In genomic region chr4:189825466-189825865, GRCh38 we compare ENCODE assay signal across 25 cellular contexts.
"Had no signal": no experiment of that assay in that cellular context is flagged by ENCODE, and none has a peak within 500 bp of the region (broad histone marks: within the 10 kb centered on the region; RNA-seq: fewer than 3 reads in every experiment).

No MANE protein-coding gene starts in this region.

- H3K4me1 ChIP-seq: colonic mucosa, esophagus muscularis mucosa, esophagus squamous epithelium, foreskin keratinocyte, gastrocnemius medialis, gastroesophageal sphincter, heart right ventricle had no signal

- H3K4me3 Mint-ChIP-seq: dendritic cell treated with granulocyte-macrophage colony-stimulating factor and Interleukin-4, amounts not matched to agents 40 ng/mL and 50 ng/mL, for 4 days; effector memory CD8-positive, alpha-beta T cell; endodermal cell had no signal

- H3K36me3 ChIP-seq: colonic mucosa, esophagus muscularis mucosa, esophagus squamous epithelium, gastrocnemius medialis, gastroesophageal sphincter, heart left ventricle, heart right ventricle had no signal

- H3K27me3 Mint-ChIP-seq: dendritic cell treated with granulocyte-macrophage colony-stimulating factor and Interleukin-4, amounts not matched to agents 40 ng/mL and 50 ng/mL, for 4 days had no signal

- H3K9me3 ChIP-seq: colonic mucosa, esophagus muscularis mucosa, esophagus squamous epithelium, gastrocnemius medialis, gastroesophageal sphincter, heart left ventricle, heart right ventricle had no signal

- H3K27me3 ChIP-seq: colonic mucosa, esophagus muscularis mucosa, esophagus squamous epithelium, foreskin keratinocyte, gastrocnemius medialis, gastroesophageal sphincter, heart left ventricle, heart right ventricle had no signal

- H3K9me3 Mint-ChIP-seq: dendritic cell treated with granulocyte-macrophage colony-stimulating factor and Interleukin-4, amounts not matched to agents 40 ng/mL and 50 ng/mL, for 4 days had no signal

- ATAC-seq: effector memory CD8-positive, alpha-beta T cell; esophagus mucosa; foreskin keratinocyte; gastrocnemius medialis; gastroesophageal sphincter; heart left ventricle; heart right ventricle had no signal

- H3K27ac ChIP-seq: colonic mucosa, coronary artery, dorsolateral prefrontal cortex, epithelial cell of prostate, esophagus muscularis mucosa, esophagus squamous epithelium, foreskin keratinocyte, gastrocnemius medialis, gastroesophageal sphincter, heart left ventricle, heart right ventricle had no signal

- H3K4me1 Mint-ChIP-seq: endodermal cell had no signal

- DNase-seq: colonic mucosa; cortex of kidney; dermis blood vessel endothelial cell; dorsolateral prefrontal cortex; effector CD4-positive, alpha-beta T cell; effector CD8-positive, alpha-beta T cell; effector memory CD4-positive, alpha-beta T cell; effector memory CD8-positive, alpha-beta T cell; endodermal cell; erythroblast; esophagus squamous epithelium; foreskin fibroblast; foreskin keratinocyte; foreskin melanocyte; gastrocnemius medialis; glutamatergic neuron; head of caudate nucleus; heart left ventricle; heart right ventricle had no signal

- H3K27ac Mint-ChIP-seq: dendritic cell treated with granulocyte-macrophage colony-stimulating factor and Interleukin-4, amounts not matched to agents 40 ng/mL and 50 ng/mL, for 4 days; effector memory CD8-positive, alpha-beta T cell; endodermal cell had no signal

- H3K4me3 ChIP-seq: colonic mucosa, coronary artery, dorsolateral prefrontal cortex, esophagus muscularis mucosa, esophagus squamous epithelium, gastrocnemius medialis, gastroesophageal sphincter, heart left ventricle, heart right ventricle had no signal
